In the genomic region with DNA sequence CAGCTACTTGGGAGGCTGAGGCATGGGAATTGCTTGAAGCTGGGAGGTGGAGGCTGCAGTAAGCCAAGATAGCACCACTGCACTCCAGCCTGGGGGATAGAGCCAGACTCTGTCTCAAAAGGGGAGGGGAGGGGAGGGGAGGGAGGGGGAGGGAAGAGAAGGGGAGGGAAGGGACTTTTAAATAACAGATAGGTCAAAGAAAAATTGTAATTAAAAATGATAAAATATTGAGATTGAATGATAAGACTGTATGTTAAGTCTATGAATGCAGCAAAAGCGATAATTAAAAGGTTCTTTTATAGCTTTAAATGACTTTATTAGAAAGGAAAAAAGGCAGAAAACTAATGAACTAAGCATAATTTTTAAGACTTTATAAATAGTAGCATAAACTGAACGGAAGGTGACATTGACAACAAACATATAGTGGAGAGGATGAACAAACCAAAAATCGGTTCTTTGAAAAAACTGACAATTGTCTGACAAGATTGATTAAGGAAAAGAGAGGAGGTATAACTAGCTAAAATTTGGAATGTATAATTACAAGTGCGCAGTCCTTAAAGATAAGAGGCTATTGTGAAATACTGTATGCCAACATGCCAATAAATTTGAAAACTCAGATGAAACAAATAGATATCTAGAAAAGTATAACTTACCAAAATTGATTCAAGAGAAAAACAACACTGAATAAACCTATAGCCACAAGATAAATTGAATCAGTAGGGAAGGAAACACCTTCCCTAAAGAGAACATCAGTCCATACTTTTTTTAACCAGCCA, we compare ENCODE assay signal across 1 cellular context.
TF ChIP-seq lines count a peak whose summit lies in the region.

No MANE protein-coding gene starts in this region.

TF ChIP-seq in IMR-90, 13 proteins besides CTCF, POLR2A, EP300 and RAD21 (continued from another document):
- no peak for TF ChIP-seq CHD1 (IDR thresholded peaks at IDR 0.05; ENCODE audit: low read depth, low read length)
